8 cellular contexts compared by ENCODE assay signal in genomic region chr13:51585234-51585672, GRCh38. TPM values are rescaled to one million over a fixed set of nuclear protein-coding genes. Genes with fewer than 3 reads are reported as not detected.
DNase-seq lines count a peak whose midpoint lies in the region; ATAC-seq, FAIRE-seq and TF ChIP-seq lines count a peak whose summit lies in the region.

No MANE protein-coding gene starts in this region.

- intact Hi-C loops in activated CD8-positive, alpha-beta T cell treated with anti-CD3 and anti-CD28 coated beads for 36 hours (cut with micrococcal nuclease) = loop anchor here (2.0 to 5.0 kb wide), 2 partner anchors 132 to 217 kb away; partner anchors contain the start of genes DHRS12 and INTS6

- H3K27ac ChIP-seq in HL-60 (replicated peaks) (peak overlapping the region; percentile 78), small intestine (ENCODE audit: low read depth in 1 of 2, low read length in 1 of 2) (peak overlapping the region in 1 of 2 donors; percentile 93)

- peak overlapping the region; percentile 80 for H3K4me3 Mint-ChIP-seq in activated CD8-positive, alpha-beta T cell treated with anti-CD3 and anti-CD28 coated beads for 36 hours

- H3K4me3 ChIP-seq in AG10803 (ENCODE audit: low read length) (peak overlapping the region; percentile 90), HL-60 (replicated peaks; ENCODE audit: insufficient read depth, low read length) (peak overlapping the region; percentile 58), iPS-11a (ENCODE audit: low read depth, low read length) (peak overlapping the region; percentile 78), small intestine (ENCODE audit: low read depth in 1 of 2, low read length in 2 of 2) (peak overlapping the region; percentile 69 to 76)

- CTCF ChIA-PET in activated CD8-positive, alpha-beta T cell treated with anti-CD3 and anti-CD28 coated beads for 36 hours (lab: Charles Lee) = interaction anchor here (1.0 to 3.6 kb wide), 11 partner anchors 11 to 230 kb away, joined by 3 to 17 read pairs (median 5); no protein-coding TSS in a partner anchor

- H3K36me3 ChIP-seq in small intestine (ENCODE audit: control insufficient read depth in 2 of 2, insufficient read depth in 2 of 2, low read length in 2 of 2) = no peaks in the 10 kb centered on the region

- no peaks in the 10 kb centered on the region for H3K27me3 Mint-ChIP-seq in activated CD8-positive, alpha-beta T cell treated with anti-CD3 and anti-CD28 coated beads for 36 hours

- ATAC-seq in activated CD8-positive, alpha-beta T cell treated with anti-CD3 and anti-CD28 coated beads for 36 hours = no peak
- ATAC-seq in GM18858 (IDR thresholded peaks at IDR 0.05; ENCODE audit: unreplicated experiment) = no peak
- ATAC-seq in HG02981 (IDR thresholded peaks at IDR 0.05; ENCODE audit: unreplicated experiment) = no peak

- H3K9me3 Mint-ChIP-seq in activated CD8-positive, alpha-beta T cell treated with anti-CD3 and anti-CD28 coated beads for 36 hours = no peaks in the 10 kb centered on the region

- DNase-seq in AG10803 (ENCODE audit: low read depth) (peak; percentile 24), HL-60 (ENCODE audit: low read depth in 1 of 2, low spot score in 1 of 2) (peak; percentile 45 to 50), small intestine (no peak), AG08396 (ENCODE audit: low spot score) (no peak)
- no peak for DNase-seq in activated CD8-positive, alpha-beta T cell treated with anti-CD3 and anti-CD28 coated beads for 36 hours

- H3K27me3 ChIP-seq in HL-60 (ENCODE audit: insufficient read depth, poor library complexity, severe bottlenecking) (no peaks in the 10 kb centered on the region), small intestine (ENCODE audit: control insufficient read depth in 2 of 2, insufficient read depth in 2 of 2, low read length in 2 of 2) (no peaks in the 10 kb centered on the region)

- TF ChIP-seq CTCF in AG10803 (conservative IDR thresholded peaks at IDR 0.05; ENCODE audit: low read length) (no peak), HL-60 (IDR thresholded peaks at IDR 0.05; ENCODE audit: insufficient read depth, low read length) (no peak)
- TF ChIP-seq CTCF in activated CD8-positive, alpha-beta T cell treated with anti-CD3 and anti-CD28 coated beads for 36 hours (IDR thresholded peaks at IDR 0.05) = no peak

- H3K36me3 Mint-ChIP-seq in activated CD8-positive, alpha-beta T cell treated with anti-CD3 and anti-CD28 coated beads for 36 hours (ENCODE audit: low read depth) = peaks cover 2% of the 10 kb centered on the region

- H3K27ac Mint-ChIP-seq in activated CD8-positive, alpha-beta T cell treated with anti-CD3 and anti-CD28 coated beads for 36 hours = peak overlapping the region; percentile 96

- no peaks in the 10 kb centered on the region for H3K9me3 ChIP-seq in small intestine (ENCODE audit: control insufficient read depth, low read depth)

- POLR2A ChIA-PET in activated CD8-positive, alpha-beta T cell treated with anti-CD3 and anti-CD28 coated beads for 36 hours (lab: Charles Lee) = interaction anchor here (0.7 to 3.0 kb wide), 8 partner anchors 10 to 179 kb away, joined by 3 to 18 read pairs (median 4); partner anchors contain the start of gene INTS6

- 4% methylated on average over 8 of the region's 8 CpGs for WGBS in small intestine, 3 donors

- H3K4me1 ChIP-seq in small intestine (ENCODE audit: control insufficient read depth in 2 of 2, insufficient read depth in 1 of 2, low read depth in 1 of 2, low read length in 1 of 2) = peaks cover 2 to 6% of the 10 kb centered on the region in 2 donors

- FAIRE-seq in small intestine (lab: Jason Lieb, UNC) = no peak

- H3K4me1 Mint-ChIP-seq in activated CD8-positive, alpha-beta T cell treated with anti-CD3 and anti-CD28 coated beads for 36 hours (ENCODE audit: low read depth) = peaks cover 42% of the 10 kb centered on the region

RNA-seq across cellular contexts. Expression of gene WDFY2, which starts 1.0 kb away (rescaled TPM):
- total RNA-seq in activated CD8-positive, alpha-beta T cell treated with anti-CD3 and anti-CD28 coated beads for 36 hours = 10 to 100 TPM; 11.2 to 11.6 TPM
- 1 to 10 TPM in 1 of 3 donors, under 1 TPM in 2; 0.81 to 2.5 (median 0.89) TPM for polyA plus RNA-seq in small intestine

Comparison
In these comparisons a context has a peak if more than half of its experiments do, and no peak if none do; other contexts are left out.
1. DNase-seq: peak in AG10803 (single experiment) and HL-60 (2 of 2); none in activated CD8-positive, alpha-beta T cell treated with anti-CD3 and anti-CD28 coated beads for 36 hours (single experiment), small intestine (single experiment) and AG08396 (single experiment).
2. Peak in every context shown above with its lines, with median percentiles within 50 percentile points of each other: H3K4me3 ChIP-seq.